ENCODE assay signal across 1 cellular context in the genomic region with DNA sequence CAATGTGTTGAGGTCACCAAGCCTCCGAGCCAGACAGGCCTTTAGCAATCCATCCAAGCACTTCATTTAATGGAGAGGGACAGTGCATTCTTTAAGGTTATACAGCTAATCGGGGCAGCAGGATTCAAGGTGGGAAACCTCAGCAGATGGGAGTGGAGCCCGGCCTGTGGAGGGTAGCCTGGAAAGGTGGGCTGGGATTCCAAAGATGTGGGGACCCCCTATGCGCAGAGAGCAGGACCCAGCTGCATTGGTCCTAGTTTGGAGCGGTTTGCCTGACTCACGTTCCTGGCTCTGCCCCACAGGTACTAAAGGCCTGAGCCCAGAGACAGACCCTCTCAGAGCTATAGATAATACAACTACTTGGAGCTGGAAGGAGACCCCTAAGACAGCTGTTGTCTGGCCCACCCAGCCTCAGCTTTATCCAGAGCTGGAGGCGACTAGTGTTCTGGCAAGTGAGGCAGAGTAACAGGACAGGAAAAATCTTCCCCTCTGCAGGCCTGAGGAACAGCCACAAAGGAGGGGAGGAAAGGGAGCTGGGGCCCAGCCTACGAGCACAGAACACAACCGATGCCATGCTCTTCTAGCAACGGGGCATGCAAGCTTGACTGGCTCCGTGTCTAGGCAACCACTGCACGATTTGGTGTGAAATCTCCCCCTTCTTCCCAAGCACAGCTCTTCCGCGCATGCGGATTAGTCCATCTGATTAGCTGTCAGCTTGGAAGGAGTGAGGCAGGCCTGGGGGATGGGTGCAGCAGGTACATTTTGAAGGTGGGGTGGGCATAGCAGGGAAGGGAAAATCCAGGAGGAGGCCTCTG.
TF ChIP-seq lines count a peak whose summit lies in the region.

No MANE protein-coding gene starts in this region.

TF ChIP-seq in H1, 55 proteins besides CTCF, POLR2A, EP300 and RAD21:
- TF ChIP-seq MAFK (IDR thresholded peaks at IDR 0.05; ENCODE audit: low read depth, low read length), result no peak
- TF ChIP-seq, protein P1, sequence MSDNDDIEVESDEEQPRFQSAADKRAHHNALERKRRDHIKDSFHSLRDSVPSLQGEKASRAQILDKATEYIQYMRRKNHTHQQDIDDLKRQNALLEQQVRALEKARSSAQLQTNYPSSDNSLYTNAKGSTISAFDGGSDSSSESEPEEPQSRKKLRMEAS (IDR thresholded peaks at IDR 0.05), result no peak
- TF ChIP-seq, protein P2, sequence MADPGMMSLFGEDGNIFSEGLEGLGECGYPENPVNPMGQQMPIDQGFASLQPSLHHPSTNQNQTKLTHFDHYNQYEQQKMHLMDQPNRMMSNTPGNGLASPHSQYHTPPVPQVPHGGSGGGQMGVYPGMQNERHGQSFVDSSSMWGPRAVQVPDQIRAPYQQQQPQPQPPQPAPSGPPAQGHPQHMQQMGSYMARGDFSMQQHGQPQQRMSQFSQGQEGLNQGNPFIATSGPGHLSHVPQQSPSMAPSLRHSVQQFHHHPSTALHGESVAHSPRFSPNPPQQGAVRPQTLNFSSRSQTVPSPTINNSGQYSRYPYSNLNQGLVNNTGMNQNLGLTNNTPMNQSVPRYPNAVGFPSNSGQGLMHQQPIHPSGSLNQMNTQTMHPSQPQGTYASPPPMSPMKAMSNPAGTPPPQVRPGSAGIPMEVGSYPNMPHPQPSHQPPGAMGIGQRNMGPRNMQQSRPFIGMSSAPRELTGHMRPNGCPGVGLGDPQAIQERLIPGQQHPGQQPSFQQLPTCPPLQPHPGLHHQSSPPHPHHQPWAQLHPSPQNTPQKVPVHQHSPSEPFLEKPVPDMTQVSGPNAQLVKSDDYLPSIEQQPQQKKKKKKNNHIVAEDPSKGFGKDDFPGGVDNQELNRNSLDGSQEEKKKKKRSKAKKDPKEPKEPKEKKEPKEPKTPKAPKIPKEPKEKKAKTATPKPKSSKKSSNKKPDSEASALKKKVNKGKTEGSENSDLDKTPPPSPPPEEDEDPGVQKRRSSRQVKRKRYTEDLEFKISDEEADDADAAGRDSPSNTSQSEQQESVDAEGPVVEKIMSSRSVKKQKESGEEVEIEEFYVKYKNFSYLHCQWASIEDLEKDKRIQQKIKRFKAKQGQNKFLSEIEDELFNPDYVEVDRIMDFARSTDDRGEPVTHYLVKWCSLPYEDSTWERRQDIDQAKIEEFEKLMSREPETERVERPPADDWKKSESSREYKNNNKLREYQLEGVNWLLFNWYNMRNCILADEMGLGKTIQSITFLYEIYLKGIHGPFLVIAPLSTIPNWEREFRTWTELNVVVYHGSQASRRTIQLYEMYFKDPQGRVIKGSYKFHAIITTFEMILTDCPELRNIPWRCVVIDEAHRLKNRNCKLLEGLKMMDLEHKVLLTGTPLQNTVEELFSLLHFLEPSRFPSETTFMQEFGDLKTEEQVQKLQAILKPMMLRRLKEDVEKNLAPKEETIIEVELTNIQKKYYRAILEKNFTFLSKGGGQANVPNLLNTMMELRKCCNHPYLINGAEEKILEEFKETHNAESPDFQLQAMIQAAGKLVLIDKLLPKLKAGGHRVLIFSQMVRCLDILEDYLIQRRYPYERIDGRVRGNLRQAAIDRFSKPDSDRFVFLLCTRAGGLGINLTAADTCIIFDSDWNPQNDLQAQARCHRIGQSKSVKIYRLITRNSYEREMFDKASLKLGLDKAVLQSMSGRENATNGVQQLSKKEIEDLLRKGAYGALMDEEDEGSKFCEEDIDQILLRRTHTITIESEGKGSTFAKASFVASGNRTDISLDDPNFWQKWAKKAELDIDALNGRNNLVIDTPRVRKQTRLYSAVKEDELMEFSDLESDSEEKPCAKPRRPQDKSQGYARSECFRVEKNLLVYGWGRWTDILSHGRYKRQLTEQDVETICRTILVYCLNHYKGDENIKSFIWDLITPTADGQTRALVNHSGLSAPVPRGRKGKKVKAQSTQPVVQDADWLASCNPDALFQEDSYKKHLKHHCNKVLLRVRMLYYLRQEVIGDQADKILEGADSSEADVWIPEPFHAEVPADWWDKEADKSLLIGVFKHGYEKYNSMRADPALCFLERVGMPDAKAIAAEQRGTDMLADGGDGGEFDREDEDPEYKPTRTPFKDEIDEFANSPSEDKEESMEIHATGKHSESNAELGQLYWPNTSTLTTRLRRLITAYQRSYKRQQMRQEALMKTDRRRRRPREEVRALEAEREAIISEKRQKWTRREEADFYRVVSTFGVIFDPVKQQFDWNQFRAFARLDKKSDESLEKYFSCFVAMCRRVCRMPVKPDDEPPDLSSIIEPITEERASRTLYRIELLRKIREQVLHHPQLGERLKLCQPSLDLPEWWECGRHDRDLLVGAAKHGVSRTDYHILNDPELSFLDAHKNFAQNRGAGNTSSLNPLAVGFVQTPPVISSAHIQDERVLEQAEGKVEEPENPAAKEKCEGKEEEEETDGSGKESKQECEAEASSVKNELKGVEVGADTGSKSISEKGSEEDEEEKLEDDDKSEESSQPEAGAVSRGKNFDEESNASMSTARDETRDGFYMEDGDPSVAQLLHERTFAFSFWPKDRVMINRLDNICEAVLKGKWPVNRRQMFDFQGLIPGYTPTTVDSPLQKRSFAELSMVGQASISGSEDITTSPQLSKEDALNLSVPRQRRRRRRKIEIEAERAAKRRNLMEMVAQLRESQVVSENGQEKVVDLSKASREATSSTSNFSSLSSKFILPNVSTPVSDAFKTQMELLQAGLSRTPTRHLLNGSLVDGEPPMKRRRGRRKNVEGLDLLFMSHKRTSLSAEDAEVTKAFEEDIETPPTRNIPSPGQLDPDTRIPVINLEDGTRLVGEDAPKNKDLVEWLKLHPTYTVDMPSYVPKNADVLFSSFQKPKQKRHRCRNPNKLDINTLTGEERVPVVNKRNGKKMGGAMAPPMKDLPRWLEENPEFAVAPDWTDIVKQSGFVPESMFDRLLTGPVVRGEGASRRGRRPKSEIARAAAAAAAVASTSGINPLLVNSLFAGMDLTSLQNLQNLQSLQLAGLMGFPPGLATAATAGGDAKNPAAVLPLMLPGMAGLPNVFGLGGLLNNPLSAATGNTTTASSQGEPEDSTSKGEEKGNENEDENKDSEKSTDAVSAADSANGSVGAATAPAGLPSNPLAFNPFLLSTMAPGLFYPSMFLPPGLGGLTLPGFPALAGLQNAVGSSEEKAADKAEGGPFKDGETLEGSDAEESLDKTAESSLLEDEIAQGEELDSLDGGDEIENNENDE (IDR thresholded peaks at IDR 0.05; ENCODE audit: insufficient replicate concordance, low read length), result no peak
- TF ChIP-seq TCF12 (IDR thresholded peaks at IDR 0.05; ENCODE audit: low read depth, low read length), result no peak
- TF ChIP-seq BCL11A (IDR thresholded peaks at IDR 0.05; ENCODE audit: low read depth in 2 of 2, low read length in 2 of 2), result no peak
- TF ChIP-seq SP4 (IDR thresholded peaks at IDR 0.05; ENCODE audit: low read length), result no peak
- no peak for TF ChIP-seq CBX5 (IDR thresholded peaks at IDR 0.05; ENCODE audit: low read depth, low read length)
- no peak for TF ChIP-seq SP2 (IDR thresholded peaks at IDR 0.05; ENCODE audit: low read length)
- no peak for TF ChIP-seq JUN (IDR thresholded peaks at IDR 0.05; ENCODE audit: low read depth, low read length)
- no peak for TF ChIP-seq EGR1 (IDR thresholded peaks at IDR 0.05; ENCODE audit: borderline replicate concordance, low read depth, low read length)
- no peak for TF ChIP-seq SP1 (IDR thresholded peaks at IDR 0.05; ENCODE audit: low read depth, low read length)
- no peak for TF ChIP-seq TAF7 (optimal IDR thresholded peaks at IDR 0.05; ENCODE audit: borderline replicate concordance, low read depth, low read length)
- TF ChIP-seq TBP (IDR thresholded peaks at IDR 0.05; ENCODE audit: low read depth, low read length), result no peak
- TF ChIP-seq ZNF274 (IDR thresholded peaks at IDR 0.05; ENCODE audit: borderline replicate concordance, extremely low read depth, low read length), result no peak
- no peak for TF ChIP-seq GABPA (IDR thresholded peaks at IDR 0.05; ENCODE audit: borderline replicate concordance, insufficient read depth, low read length)
- TF ChIP-seq TAF1 (IDR thresholded peaks at IDR 0.05; ENCODE audit: low read depth, low read length), result no peak
